ENCODE assay signal across 27 cellular contexts in genomic region chr1:30164693-30165092, GRCh38.
"Had no signal": no experiment of that assay in that cellular context is flagged by ENCODE, and none has a peak within 500 bp of the region (broad histone marks: within the 10 kb centered on the region; RNA-seq: fewer than 3 reads in every experiment).

No MANE protein-coding gene starts in this region.

- H3K4me3 Mint-ChIP-seq: stimulated activated effector memory CD8-positive, alpha-beta T cell treated with anti-CD3 and anti-CD28 coated beads, Interleukin-12 subunit alpha, Interleukin-12 subunit beta, amount 100 ng/mL, for 72 hours; stimulated activated memory B cell treated with anti-CD40 and anti-IgM and Interleukin-4, amounts not matched to agents 10 μg/mL and 1 μg/mL and 100 μg/mL, for 72 hours; stimulated activated naive B cell treated with anti-CD40 and anti-IgM and Interleukin-4, amounts not matched to agents 10 μg/mL and 1 μg/mL and 100 μg/mL, for 72 hours; stimulated activated naive CD8-positive, alpha-beta T cell treated with anti-CD3 and anti-CD28 coated beads, Interleukin-15, amount 100 ng/mL, for 72 hours; stimulated activated naive CD8-positive, alpha-beta T cell treated with anti-CD3 and anti-CD28 coated beads, Interleukin-15, Interleukin-2, amounts not matched to agents 100 ng/mL and 50 ng/mL, for 24 hours had no signal

- H3K36me3 ChIP-seq: stomach, suprapubic skin, thoracic aorta, thyroid gland, tibial artery, tibial nerve, transverse colon, upper lobe of left lung, upper lobe of right lung, uterus, vagina had no signal

- H3K27me3 ChIP-seq: testis, thyroid gland, upper lobe of left lung, upper lobe of right lung, uterus, vagina had no signal

- H3K36me3 Mint-ChIP-seq: stimulated activated effector memory CD8-positive, alpha-beta T cell treated with anti-CD3 and anti-CD28 coated beads, Interleukin-12 subunit alpha, Interleukin-12 subunit beta, amount 100 ng/mL, for 72 hours; stimulated activated memory B cell treated with anti-CD40 and anti-IgM and Interleukin-4, amounts not matched to agents 10 μg/mL and 1 μg/mL and 100 μg/mL, for 72 hours; stimulated activated naive B cell treated with anti-CD40 and anti-IgM and Interleukin-4, amounts not matched to agents 10 μg/mL and 1 μg/mL and 100 μg/mL, for 72 hours had no signal

- H3K27ac ChIP-seq: stomach, suprapubic skin, testis, thoracic aorta, thyroid gland, tibial artery, tibial nerve, transverse colon, upper lobe of left lung, upper lobe of right lung, uterus, vagina had no signal

- H3K4me3 ChIP-seq: stomach, suprapubic skin, testis, thoracic aorta, thyroid gland, tibial artery, tibial nerve, transverse colon, upper lobe of left lung, upper lobe of right lung, uterus, vagina had no signal

- H3K9me3 ChIP-seq: stomach, suprapubic skin, testis, thoracic aorta, thyroid gland, tibial artery, tibial nerve, transverse colon, upper lobe of left lung, upper lobe of right lung, uterus, vagina had no signal

- DNase-seq: stimulated activated CD4-positive, alpha-beta T cell treated with anti-CD3 and anti-CD28 coated beads, Interleukin-2, amount 100 ng/mL, for 48 hours; stimulated activated CD4-positive, alpha-beta T cell treated with anti-CD3 and anti-CD28 coated beads, Interleukin-4, amount 100 ng/mL, for 1 hour; stimulated activated CD4-positive, alpha-beta T cell treated with anti-CD3 and anti-CD28 coated beads, Interleukin-4, amount 100 ng/mL, for 24 hours; stimulated activated CD4-positive, alpha-beta T cell treated with anti-CD3 and anti-CD28 coated beads, Interleukin-4, amount 100 ng/mL, for 4 hours; stimulated activated CD8-positive, alpha-beta memory T cell treated with anti-CD3 and anti-CD28 coated beads, Interleukin-4, amount 100 ng/mL, for 48 hours; stimulated activated naive B cell treated with anti-CD40 and anti-IgM and Interleukin-4, amounts not matched to agents 10 μg/mL and 1 μg/mL and 100 μg/mL, for 72 hours; stimulated activated naive CD4-positive, alpha-beta T cell; stimulated activated naive CD4-positive, alpha-beta T cell treated with Interleukin-2 at 50 U/mL for 16 hours; stimulated activated naive CD8-positive, alpha-beta T cell treated with anti-CD3 and anti-CD28 coated beads, Interleukin-15, amount 100 ng/mL, for 72 hours; stimulated activated naive CD8-positive, alpha-beta T cell treated with anti-CD3 and anti-CD28 coated beads, Interleukin-15, Interleukin-2, amounts not matched to agents 100 U/mL and 50 U/mL, for 24 hours; stomach; substantia nigra; testis; thyroid gland; tibial artery; transverse colon; trophoblast cell; upper lobe of left lung; upper lobe of right lung; uterus had no signal

- H3K4me1 Mint-ChIP-seq: stimulated activated effector memory CD8-positive, alpha-beta T cell treated with anti-CD3 and anti-CD28 coated beads, Interleukin-12 subunit alpha, Interleukin-12 subunit beta, amount 100 ng/mL, for 72 hours; stimulated activated memory B cell treated with anti-CD40 and anti-IgM and Interleukin-4, amounts not matched to agents 10 μg/mL and 1 μg/mL and 100 μg/mL, for 72 hours; stimulated activated naive B cell treated with anti-CD40 and anti-IgM and Interleukin-4, amounts not matched to agents 10 μg/mL and 1 μg/mL and 100 μg/mL, for 72 hours; stimulated activated naive CD8-positive, alpha-beta T cell treated with anti-CD3 and anti-CD28 coated beads, Interleukin-15, amount 100 ng/mL, for 72 hours had no signal

- H3K27ac Mint-ChIP-seq: stimulated activated effector memory CD8-positive, alpha-beta T cell treated with anti-CD3 and anti-CD28 coated beads, Interleukin-12 subunit alpha, Interleukin-12 subunit beta, amount 100 ng/mL, for 72 hours; stimulated activated memory B cell treated with anti-CD40 and anti-IgM and Interleukin-4, amounts not matched to agents 10 μg/mL and 1 μg/mL and 100 μg/mL, for 72 hours; stimulated activated naive B cell treated with anti-CD40 and anti-IgM and Interleukin-4, amounts not matched to agents 10 μg/mL and 1 μg/mL and 100 μg/mL, for 72 hours; stimulated activated naive CD8-positive, alpha-beta T cell treated with anti-CD3 and anti-CD28 coated beads, Interleukin-15, amount 100 ng/mL, for 72 hours; stimulated activated naive CD8-positive, alpha-beta T cell treated with anti-CD3 and anti-CD28 coated beads, Interleukin-15, Interleukin-2, amounts not matched to agents 100 ng/mL and 50 ng/mL, for 24 hours had no signal

- H3K9me3 Mint-ChIP-seq: stimulated activated effector memory CD8-positive, alpha-beta T cell treated with anti-CD3 and anti-CD28 coated beads, Interleukin-12 subunit alpha, Interleukin-12 subunit beta, amount 100 ng/mL, for 72 hours; stimulated activated naive CD8-positive, alpha-beta T cell treated with anti-CD3 and anti-CD28 coated beads, Interleukin-15, amount 100 ng/mL, for 72 hours; stimulated activated naive CD8-positive, alpha-beta T cell treated with anti-CD3 and anti-CD28 coated beads, Interleukin-15, Interleukin-2, amounts not matched to agents 100 ng/mL and 50 ng/mL, for 24 hours had no signal

- H3K4me1 ChIP-seq: stomach, suprapubic skin, testis, thyroid gland, tibial artery, tibial nerve, transverse colon, upper lobe of left lung, upper lobe of right lung, uterus, vagina had no signal
